ENCODE assay signal across 24 cellular contexts in the genomic region with DNA sequence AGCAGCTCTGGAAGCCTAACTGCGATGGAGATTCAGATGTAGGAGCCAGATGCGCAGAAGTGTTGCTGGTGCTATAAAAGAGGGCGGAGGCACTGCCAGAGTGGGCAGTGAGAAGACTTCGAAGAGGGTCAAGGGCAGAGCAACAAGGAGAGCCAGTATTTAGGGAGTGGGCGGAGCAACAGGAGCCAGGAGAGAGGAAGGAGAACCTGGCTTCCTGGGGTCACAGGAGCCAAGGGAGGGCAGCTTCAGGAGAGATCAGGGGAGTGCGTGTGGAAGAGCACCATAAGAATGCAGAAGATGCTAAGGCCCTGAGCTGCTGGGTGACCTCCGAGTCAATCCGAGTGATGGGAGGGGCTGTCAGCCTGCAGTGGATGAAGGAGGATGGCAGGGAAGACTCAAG.
"Had no signal": no experiment of that assay in that cellular context is flagged by ENCODE, and none has a peak within 500 bp of the region (broad histone marks: within the 10 kb centered on the region; RNA-seq: fewer than 3 reads in every experiment).

No MANE protein-coding gene starts in this region.

- DNase-seq: activated CD4-positive, alpha-beta memory T cell treated with anti-CD3 and anti-CD28 coated beads for 36 hours; activated CD4-positive, alpha-beta T cell treated with anti-CD3 and anti-CD28 coated beads for 4 hours; activated T-cell treated with anti-CD3 and anti-CD28 coated beads for 4 hours; amygdala; brain microvascular endothelial cell; central memory CD4-positive, alpha-beta T cell; dorsolateral prefrontal cortex; foreskin melanocyte; head of caudate nucleus; left ventricle myocardium superior; naive thymus-derived CD4-positive, alpha-beta T cell; stimulated activated CD4-positive, alpha-beta T cell treated with anti-CD3 and anti-CD28 coated beads, Interleukin-12 subunit alpha, Interleukin-12 subunit beta, amount 100 ng/mL, for 4 hours; stimulated activated CD4-positive, alpha-beta T cell treated with anti-CD3 and anti-CD28 coated beads, Interleukin-2, amount 100 ng/mL, for 24 hours; stimulated activated naive CD4-positive, alpha-beta T cell treated with Interleukin-2 at 50 U/mL for 16 hours had no signal

- H3K27me3 ChIP-seq: brain microvascular endothelial cell, dorsolateral prefrontal cortex, ovary, tibial nerve, vagina had no signal

- FAIRE-seq: colon, TTC549 had no signal

- H3K4me3 Mint-ChIP-seq: activated CD4-positive, alpha-beta memory T cell treated with anti-CD3 and anti-CD28 coated beads for 36 hours; activated naive CD8-positive, alpha-beta T cell; activated T-helper 1 cell treated with anti-CD3 and anti-CD28 coated beads, Interleukin-12 subunit alpha, Interleukin-12 subunit beta, Interleukin-2, Interleukin-4 antibody, amounts not matched to agents 30 ng/mL and 10 ng/mL and 1 ng/mL, durations not matched to agents 14 hours and 24 hours and 36 hours; T-helper 2 cell treated with Interferon-gamma antibody and Interleukin-4, amounts not matched to agents 5 μg/mL and 100 μg/mL, for 36 hours; WTC11 had no signal

- H3K36me3 Mint-ChIP-seq: activated CD4-positive, alpha-beta memory T cell treated with anti-CD3 and anti-CD28 coated beads for 36 hours; activated naive CD8-positive, alpha-beta T cell; WTC11 had no signal

- H3K9me3 ChIP-seq: mucosa of descending colon, ovary, tibial nerve, vagina had no signal

- H3K4me3 ChIP-seq: dorsolateral prefrontal cortex, mucosa of descending colon, ovary, tibial nerve, vagina had no signal

- H3K27ac Mint-ChIP-seq: activated CD4-positive, alpha-beta memory T cell treated with anti-CD3 and anti-CD28 coated beads for 36 hours; activated naive CD8-positive, alpha-beta T cell; activated T-helper 1 cell treated with anti-CD3 and anti-CD28 coated beads, Interleukin-12 subunit alpha, Interleukin-12 subunit beta, Interleukin-2, Interleukin-4 antibody, amounts not matched to agents 30 ng/mL and 10 ng/mL and 1 ng/mL, durations not matched to agents 14 hours and 24 hours and 36 hours; T-helper 2 cell treated with Interferon-gamma antibody and Interleukin-4, amounts not matched to agents 5 μg/mL and 100 μg/mL, for 36 hours; WTC11 had no signal

- H3K36me3 ChIP-seq: ovary had no signal

- H3K9me3 Mint-ChIP-seq: activated CD4-positive, alpha-beta memory T cell treated with anti-CD3 and anti-CD28 coated beads for 36 hours; activated T-helper 1 cell treated with anti-CD3 and anti-CD28 coated beads, Interleukin-12 subunit alpha, Interleukin-12 subunit beta, Interleukin-2, Interleukin-4 antibody, amounts not matched to agents 30 ng/mL and 10 ng/mL and 1 ng/mL, durations not matched to agents 14 hours and 24 hours and 36 hours; naive thymus-derived CD4-positive, alpha-beta T cell; T-helper 2 cell treated with Interferon-gamma antibody and Interleukin-4, amounts not matched to agents 5 μg/mL and 100 μg/mL, for 36 hours; WTC11 had no signal

- H3K27ac ChIP-seq: brain microvascular endothelial cell, ovary had no signal

- ATAC-seq: left ventricle myocardium superior; mucosa of descending colon; naive thymus-derived CD4-positive, alpha-beta T cell; WTC11 had no signal
